In genomic region chrX:10142041-10142589, GRCh38 we compare ENCODE assay signal across 17 cellular contexts. TPM values are rescaled to one million over a fixed set of nuclear protein-coding genes. Genes with fewer than 3 reads are reported as not detected.
"Had no signal": no experiment of that assay in that cellular context is flagged by ENCODE, and none has a peak within 500 bp of the region (broad histone marks: within the 10 kb centered on the region; RNA-seq: fewer than 3 reads in every experiment).

No MANE protein-coding gene starts in this region.

- ATAC-seq: mucosa of descending colon; naive thymus-derived CD8-positive, alpha-beta T cell; stimulated activated effector memory CD8-positive, alpha-beta T cell treated with anti-CD3 and anti-CD28 coated beads, Interleukin-12 subunit alpha, Interleukin-12 subunit beta, amount 100 ng/mL, for 72 hours; stimulated activated naive CD8-positive, alpha-beta T cell treated with anti-CD3 and anti-CD28 coated beads, Interleukin-15, Interleukin-2, amounts not matched to agents 100 U/mL and 50 U/mL, for 24 hours had no signal

- H3K4me3 Mint-ChIP-seq: naive thymus-derived CD8-positive, alpha-beta T cell; stimulated activated effector memory CD8-positive, alpha-beta T cell treated with anti-CD3 and anti-CD28 coated beads, Interleukin-12 subunit alpha, Interleukin-12 subunit beta, amount 100 ng/mL, for 72 hours had no signal

- H3K27ac ChIP-seq: colonic mucosa, hepatocyte, neutrophil, right atrium auricular region, tibial artery had no signal

- H3K27me3 Mint-ChIP-seq: naive thymus-derived CD8-positive, alpha-beta T cell had no signal

- DNase-seq: cerebellar nuclear complex; colonic mucosa; effector CD4-positive, alpha-beta T cell; foreskin melanocyte; head of caudate nucleus; kidney glomerular epithelial cell; mucosa of descending colon; naive thymus-derived CD8-positive, alpha-beta T cell; small intestine; stimulated activated CD4-positive, alpha-beta T cell treated with anti-CD3 and anti-CD28 coated beads, Interleukin-4, amount 100 ng/mL, for 1 hour; stimulated activated CD8-positive, alpha-beta memory T cell treated with anti-CD3 and anti-CD28 coated beads, Interleukin-4, amount 100 ng/mL, for 48 hours; stimulated activated naive CD8-positive, alpha-beta T cell treated with anti-CD3 and anti-CD28 coated beads, Interleukin-15, Interleukin-2, amounts not matched to agents 100 U/mL and 50 U/mL, for 24 hours; tibial artery had no signal

- H3K9me3 Mint-ChIP-seq: stimulated activated effector memory CD8-positive, alpha-beta T cell treated with anti-CD3 and anti-CD28 coated beads, Interleukin-12 subunit alpha, Interleukin-12 subunit beta, amount 100 ng/mL, for 72 hours had no signal

- H3K4me1 ChIP-seq: colonic mucosa, right atrium auricular region, tibial artery had no signal

- H3K9me3 ChIP-seq: colonic mucosa, mucosa of descending colon, neutrophil, right atrium auricular region, tibial artery had no signal

- H3K4me1 Mint-ChIP-seq: stimulated activated effector memory CD8-positive, alpha-beta T cell treated with anti-CD3 and anti-CD28 coated beads, Interleukin-12 subunit alpha, Interleukin-12 subunit beta, amount 100 ng/mL, for 72 hours had no signal

- H3K4me3 ChIP-seq: colonic mucosa, hepatocyte, mucosa of descending colon, right atrium auricular region, tibial artery had no signal

- H3K27me3 ChIP-seq: colonic mucosa, hepatocyte, neutrophil, right atrium auricular region, tibial artery had no signal

- H3K36me3 ChIP-seq: colonic mucosa had no signal

RNA-seq across cellular contexts. Expression of gene CLCN4, which starts 14.7 kb away (rescaled TPM):
- polyA plus RNA-seq: naive thymus-derived CD8-positive, alpha-beta T cell had no signal
